ENCODE assay signal across 8 cellular contexts in the genomic region with DNA sequence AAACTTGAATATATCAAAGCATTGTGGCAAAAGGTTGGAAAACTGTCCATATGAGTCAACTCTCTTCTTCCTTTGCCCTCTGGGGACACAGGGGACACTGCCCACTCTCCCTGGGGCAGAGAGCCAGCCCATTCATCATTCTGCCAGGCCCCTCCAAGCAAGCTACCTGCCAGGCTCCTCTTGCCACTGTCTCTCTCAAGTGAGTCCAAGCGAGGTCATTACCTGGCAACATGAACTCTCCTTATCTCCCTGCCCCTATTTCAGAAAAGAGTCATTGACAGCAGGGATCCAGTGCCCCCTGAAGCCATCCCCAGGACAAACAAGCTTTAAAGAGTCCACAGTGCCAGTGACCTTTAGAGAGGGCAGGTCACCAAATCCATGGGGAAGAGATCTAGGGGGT.
"Had no signal": no experiment of that assay in that cellular context is flagged by ENCODE, and none has a peak within 500 bp of the region (broad histone marks: within the 10 kb centered on the region; RNA-seq: fewer than 3 reads in every experiment).

No MANE protein-coding gene starts in this region.

- H3K27ac ChIP-seq: HL-60 had no signal

- H3K4me3 ChIP-seq: HAP-1 had no signal

- H3K36me3 ChIP-seq: HAP-1 had no signal

- H3K4me3 Mint-ChIP-seq: HFFc6 had no signal

- ATAC-seq: HCT116 had no signal

- H3K9me3 ChIP-seq: HAP-1 had no signal

- H3K4me1 ChIP-seq: HAP-1 had no signal

- DNase-seq: GOT3, H7, HFFc6, IMR-90, KBM-7 had no signal

- H3K27ac Mint-ChIP-seq: HFFc6 had no signal
